In genomic region chr7:101218236-101219130, GRCh38 we compare ENCODE assay signal across 8 cellular contexts.
DNase-seq lines count a peak whose midpoint lies in the region; ATAC-seq and TF ChIP-seq lines count a peak whose summit lies in the region.

No MANE protein-coding gene starts in this region.

- peaks cover 26 to 41% of the 10 kb centered on the region in 2 donors for H3K4me1 Mint-ChIP-seq in stimulated activated naive B cell treated with anti-CD40 and anti-IgM and Interleukin-4, amounts not matched to agents 10 μg/mL and 1 μg/mL and 100 μg/mL, for 72 hours

- H3K4me3 Mint-ChIP-seq in stimulated activated naive B cell treated with anti-CD40 and anti-IgM and Interleukin-4, amounts not matched to agents 10 μg/mL and 1 μg/mL and 100 μg/mL, for 72 hours: peak overlapping the region; percentile 92 to 98

- CTCF ChIA-PET in HEK293 (lab: Yijun Ruan, JAX): interaction anchor here (0.6 to 1.9 kb wide), 10 partner anchors 10 to 195 kb away, joined by 3 to 21 read pairs (median 4); partner anchors contain the start of gene FIS1

- DNase-seq in DND-41 (no peak), iPS DF 6.9 (ENCODE audit: low read depth, low spot score) (no peak), NCI-H1048 (lab: John Stamatoyannopoulos, UW) (no peak), NCI-H748 (lab: John Stamatoyannopoulos, UW; ENCODE audit: unreplicated experiment) (no peak)
- DNase-seq in stimulated activated naive B cell treated with anti-CD40 and anti-IgM and Interleukin-4, amounts not matched to agents 10 μg/mL and 1 μg/mL and 100 μg/mL, for 72 hours: no peak

- TF ChIP-seq CTCF in DND-41 (IDR thresholded peaks at IDR 0.05; ENCODE audit: borderline replicate concordance, extremely low read depth, low read length, poor library complexity, severe bottlenecking) (no peak), HEK293 (tag by site-specific recombination; IDR thresholded peaks at IDR 0.05) (no peak), WI38 (IDR thresholded peaks at IDR 0.05; ENCODE audit: low read depth, low read length) (no peak)

- H3K4me3 ChIP-seq in DND-41 (ENCODE audit: low read depth in 1 of 2, low read length in 2 of 2): peak overlapping the region; percentile 76 to 85
- peak overlapping the region; percentile 53 for H3K4me3 ChIP-seq in HEK293 (ENCODE audit: low read depth, low read length)
- peak overlapping the region; percentile 78 for H3K4me3 ChIP-seq in WI38 (ENCODE audit: low read depth, low read length)
- H3K4me3 ChIP-seq in iPS DF 6.9 (ENCODE audit: low read length): peak overlapping the region; percentile 81; the same call in 1 of the 2 replicates

- peaks cover 32 to 49% of the 10 kb centered on the region in 2 donors for H3K36me3 Mint-ChIP-seq in stimulated activated naive B cell treated with anti-CD40 and anti-IgM and Interleukin-4, amounts not matched to agents 10 μg/mL and 1 μg/mL and 100 μg/mL, for 72 hours

- peak overlapping the region; percentile 87 for H2AFZ ChIP-seq in DND-41 (ENCODE audit: low read depth, low read length)

- H3K79me2 ChIP-seq in DND-41 (ENCODE audit: insufficient read depth, low read length): peaks cover 43% of the 10 kb centered on the region

- H3K9ac ChIP-seq in DND-41 (ENCODE audit: low read depth, low read length): peak overlapping the region; percentile 67

- peaks cover 13% of the 10 kb centered on the region for H4K20me1 ChIP-seq in DND-41 (ENCODE audit: insufficient read depth, low read length)

- H3K27me3 Mint-ChIP-seq in stimulated activated naive B cell treated with anti-CD40 and anti-IgM and Interleukin-4, amounts not matched to agents 10 μg/mL and 1 μg/mL and 100 μg/mL, for 72 hours: no peaks in the 10 kb centered on the region

- no peaks in the 10 kb centered on the region for H3K9me3 Mint-ChIP-seq in stimulated activated naive B cell treated with anti-CD40 and anti-IgM and Interleukin-4, amounts not matched to agents 10 μg/mL and 1 μg/mL and 100 μg/mL, for 72 hours

- no CpG with 5 or more reads among the region's 26 CpGs for WGBS in iPS DF 6.9 (ENCODE audit: insufficient coverage, insufficient read length)

- peak overlapping the region; percentile 88 for H3K4me2 ChIP-seq in DND-41 (ENCODE audit: insufficient read depth, low read length)

- POLR2A ChIA-PET in HEK293 (lab: Yijun Ruan, JAX): interaction anchor here (0.6 to 2.7 kb wide), 19 partner anchors 9 to 632 kb away, joined by 3 to 23 read pairs (median 5); partner anchors contain the start of genes FBXO24, FIS1, IFT22 and LRCH4

- ATAC-seq in DND-41 (ENCODE audit: insufficient read depth, low read depth) (peak; percentile 34), HG03139 (IDR thresholded peaks at IDR 0.05; ENCODE audit: unreplicated experiment) (no peak)
- peak; percentile 1 to 12 for ATAC-seq in stimulated activated naive B cell treated with anti-CD40 and anti-IgM and Interleukin-4, amounts not matched to agents 10 μg/mL and 1 μg/mL and 100 μg/mL, for 72 hours (replicated peaks)

- H3K27ac ChIP-seq in DND-41 (ENCODE audit: low read length): peak overlapping the region; percentile 86
- H3K27ac ChIP-seq in HEK293 (ENCODE audit: extremely low read depth, low read depth, low read length): no peak overlapping the region
- no peak overlapping the region for H3K27ac ChIP-seq in iPS DF 6.9 (ENCODE audit: low read length)

- peaks cover 16% of the 10 kb centered on the region for H3K36me3 ChIP-seq in DND-41 (ENCODE audit: insufficient read depth, low read length)
- peaks cover 3 to 19% of the 10 kb centered on the region in 2 experiments; a peak in 2 of 3 replicates for H3K36me3 ChIP-seq in HEK293 (ENCODE audit: control insufficient read depth in 2 of 2, insufficient read depth in 1 of 2, low read length in 2 of 2)
- H3K36me3 ChIP-seq in iPS DF 6.9 (ENCODE audit: control insufficient read depth, insufficient read depth, low read length): no peaks in the 10 kb centered on the region

- H3K27ac Mint-ChIP-seq in stimulated activated naive B cell treated with anti-CD40 and anti-IgM and Interleukin-4, amounts not matched to agents 10 μg/mL and 1 μg/mL and 100 μg/mL, for 72 hours: peak overlapping the region; percentile 96

- H3K27me3 ChIP-seq in DND-41 (ENCODE audit: insufficient read depth, low read length, poor library complexity) (no peaks in the 10 kb centered on the region), iPS DF 6.9 (ENCODE audit: control insufficient read depth, insufficient read depth, low read length) (no peaks in the 10 kb centered on the region)

- peaks cover 34% of the 10 kb centered on the region for H3K4me1 ChIP-seq in DND-41 (ENCODE audit: insufficient read depth, low read length)
- H3K4me1 ChIP-seq in HEK293 (ENCODE audit: control insufficient read depth, insufficient read depth, low read length): 0 out of 2 replicates have a peak, but pooled peaks cover 3% of the 10 kb centered on the region
- peaks cover 4% of the 10 kb centered on the region for H3K4me1 ChIP-seq in iPS DF 6.9 (ENCODE audit: control insufficient read depth, insufficient read depth, low read length)

- H3K9me3 ChIP-seq in DND-41 (ENCODE audit: insufficient read depth, low read length, severe bottlenecking) (no peaks in the 10 kb centered on the region), HEK293 (ENCODE audit: control insufficient read depth, insufficient read depth, low read depth, low read length) (no peaks in the 10 kb centered on the region), iPS DF 6.9 (ENCODE audit: control insufficient read depth, insufficient read depth, low read length) (no peaks in the 10 kb centered on the region)

TF ChIP-seq in HEK293, 187 proteins besides CTCF, POLR2A, EP300 and RAD21 (continues in another document):
- TF ChIP-seq ZNF645 (tag by site-specific recombination; IDR thresholded peaks at IDR 0.05): no peak
- peak; percentile 17; the same call in 1 of the 2 replicates for TF ChIP-seq ZFHX2 (tag by site-specific recombination; conservative IDR thresholded peaks at IDR 0.05)
- TF ChIP-seq ZNF580 (tag by site-specific recombination; IDR thresholded peaks at IDR 0.05): no peak
- 0 out of 2 replicates have a peak, but pooled peaks have one; percentile 34 for TF ChIP-seq ZNF777 (tag by site-specific recombination; IDR thresholded peaks at IDR 0.05; ENCODE audit: borderline replicate concordance)
- TF ChIP-seq ZNF639 (tag by site-specific recombination; IDR thresholded peaks at IDR 0.05): no peak
- TF ChIP-seq PATZ1 (tag by site-specific recombination; IDR thresholded peaks at IDR 0.05): peak; percentile 42
- TF ChIP-seq ZNF664 (tag by site-specific recombination; IDR thresholded peaks at IDR 0.05): no peak
- no peak for TF ChIP-seq ZNF302 (tag by site-specific recombination; IDR thresholded peaks at IDR 0.05; ENCODE audit: low read depth)
- no peak for TF ChIP-seq ZNF76 (tag by site-specific recombination; IDR thresholded peaks at IDR 0.05; ENCODE audit: borderline replicate concordance, low read depth)
- no peak for TF ChIP-seq ZSCAN4 (tag by site-specific recombination; IDR thresholded peaks at IDR 0.05)
- peak; percentile 41; the same call in 1 of the 2 replicates for TF ChIP-seq ZNF394 (tag by site-specific recombination; IDR thresholded peaks at IDR 0.05; ENCODE audit: borderline replicate concordance)
